In the genomic region with DNA sequence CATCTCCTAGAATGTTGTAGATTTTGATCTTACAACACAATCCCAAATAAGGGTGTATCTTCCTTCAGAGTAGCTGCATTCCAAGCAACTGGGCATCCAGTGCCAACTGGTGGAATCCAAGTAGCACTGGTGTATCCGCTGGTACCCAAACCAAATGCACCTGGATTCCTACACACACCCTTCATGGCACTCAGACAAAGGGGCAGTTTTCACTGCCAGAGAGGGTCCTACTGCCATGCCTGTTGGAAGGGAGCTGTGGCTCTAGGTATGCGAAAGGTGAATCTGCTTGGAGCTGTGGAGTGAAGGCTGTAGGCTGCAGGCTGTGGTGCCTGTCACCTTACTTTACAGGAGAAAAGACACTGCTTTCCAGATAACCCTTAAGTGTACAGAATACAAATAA, we compare ENCODE assay signal across 2 cellular contexts.
TF ChIP-seq lines count a peak whose summit lies in the region.

No MANE protein-coding gene starts in this region.

TF ChIP-seq in IMR-90, 13 proteins besides CTCF, POLR2A, EP300 and RAD21 (continued from another document):
- TF ChIP-seq, protein P1, sequence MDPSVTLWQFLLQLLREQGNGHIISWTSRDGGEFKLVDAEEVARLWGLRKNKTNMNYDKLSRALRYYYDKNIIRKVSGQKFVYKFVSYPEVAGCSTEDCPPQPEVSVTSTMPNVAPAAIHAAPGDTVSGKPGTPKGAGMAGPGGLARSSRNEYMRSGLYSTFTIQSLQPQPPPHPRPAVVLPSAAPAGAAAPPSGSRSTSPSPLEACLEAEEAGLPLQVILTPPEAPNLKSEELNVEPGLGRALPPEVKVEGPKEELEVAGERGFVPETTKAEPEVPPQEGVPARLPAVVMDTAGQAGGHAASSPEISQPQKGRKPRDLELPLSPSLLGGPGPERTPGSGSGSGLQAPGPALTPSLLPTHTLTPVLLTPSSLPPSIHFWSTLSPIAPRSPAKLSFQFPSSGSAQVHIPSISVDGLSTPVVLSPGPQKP (IDR thresholded peaks at IDR 0.05; ENCODE audit: borderline replicate concordance, low read depth, low read length), result no peak
- TF ChIP-seq CHD1 (IDR thresholded peaks at IDR 0.05; ENCODE audit: low read depth, low read length), result no peak
- TF ChIP-seq, protein P2, sequence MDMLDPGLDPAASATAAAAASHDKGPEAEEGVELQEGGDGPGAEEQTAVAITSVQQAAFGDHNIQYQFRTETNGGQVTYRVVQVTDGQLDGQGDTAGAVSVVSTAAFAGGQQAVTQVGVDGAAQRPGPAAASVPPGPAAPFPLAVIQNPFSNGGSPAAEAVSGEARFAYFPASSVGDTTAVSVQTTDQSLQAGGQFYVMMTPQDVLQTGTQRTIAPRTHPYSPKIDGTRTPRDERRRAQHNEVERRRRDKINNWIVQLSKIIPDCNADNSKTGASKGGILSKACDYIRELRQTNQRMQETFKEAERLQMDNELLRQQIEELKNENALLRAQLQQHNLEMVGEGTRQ (IDR thresholded peaks at IDR 0.05; ENCODE audit: low read depth, low read length), result no peak
- TF ChIP-seq RFX5 (IDR thresholded peaks at IDR 0.05; ENCODE audit: low read depth, low read length), result no peak
- no peak for TF ChIP-seq NFE2L2 (IDR thresholded peaks at IDR 0.05; ENCODE audit: low read depth, low read length)

TF ChIP-seq in WTC11, 78 proteins besides CTCF, POLR2A, EP300 and RAD21:
- TF ChIP-seq, protein P3, sequence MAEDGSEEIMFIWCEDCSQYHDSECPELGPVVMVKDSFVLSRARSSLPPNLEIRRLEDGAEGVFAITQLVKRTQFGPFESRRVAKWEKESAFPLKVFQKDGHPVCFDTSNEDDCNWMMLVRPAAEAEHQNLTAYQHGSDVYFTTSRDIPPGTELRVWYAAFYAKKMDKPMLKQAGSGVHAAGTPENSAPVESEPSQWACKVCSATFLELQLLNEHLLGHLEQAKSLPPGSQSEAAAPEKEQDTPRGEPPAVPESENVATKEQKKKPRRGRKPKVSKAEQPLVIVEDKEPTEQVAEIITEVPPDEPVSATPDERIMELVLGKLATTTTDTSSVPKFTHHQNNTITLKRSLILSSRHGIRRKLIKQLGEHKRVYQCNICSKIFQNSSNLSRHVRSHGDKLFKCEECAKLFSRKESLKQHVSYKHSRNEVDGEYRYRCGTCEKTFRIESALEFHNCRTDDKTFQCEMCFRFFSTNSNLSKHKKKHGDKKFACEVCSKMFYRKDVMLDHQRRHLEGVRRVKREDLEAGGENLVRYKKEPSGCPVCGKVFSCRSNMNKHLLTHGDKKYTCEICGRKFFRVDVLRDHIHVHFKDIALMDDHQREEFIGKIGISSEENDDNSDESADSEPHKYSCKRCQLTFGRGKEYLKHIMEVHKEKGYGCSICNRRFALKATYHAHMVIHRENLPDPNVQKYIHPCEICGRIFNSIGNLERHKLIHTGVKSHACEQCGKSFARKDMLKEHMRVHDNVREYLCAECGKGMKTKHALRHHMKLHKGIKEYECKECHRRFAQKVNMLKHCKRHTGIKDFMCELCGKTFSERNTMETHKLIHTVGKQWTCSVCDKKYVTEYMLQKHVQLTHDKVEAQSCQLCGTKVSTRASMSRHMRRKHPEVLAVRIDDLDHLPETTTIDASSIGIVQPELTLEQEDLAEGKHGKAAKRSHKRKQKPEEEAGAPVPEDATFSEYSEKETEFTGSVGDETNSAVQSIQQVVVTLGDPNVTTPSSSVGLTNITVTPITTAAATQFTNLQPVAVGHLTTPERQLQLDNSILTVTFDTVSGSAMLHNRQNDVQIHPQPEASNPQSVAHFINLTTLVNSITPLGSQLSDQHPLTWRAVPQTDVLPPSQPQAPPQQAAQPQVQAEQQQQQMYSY (CRISPR knock-in tag; IDR thresholded peaks at IDR 0.05), result no peak
- TF ChIP-seq ATF1 (CRISPR knock-in tag; IDR thresholded peaks at IDR 0.05), result no peak
- TF ChIP-seq, protein P4, sequence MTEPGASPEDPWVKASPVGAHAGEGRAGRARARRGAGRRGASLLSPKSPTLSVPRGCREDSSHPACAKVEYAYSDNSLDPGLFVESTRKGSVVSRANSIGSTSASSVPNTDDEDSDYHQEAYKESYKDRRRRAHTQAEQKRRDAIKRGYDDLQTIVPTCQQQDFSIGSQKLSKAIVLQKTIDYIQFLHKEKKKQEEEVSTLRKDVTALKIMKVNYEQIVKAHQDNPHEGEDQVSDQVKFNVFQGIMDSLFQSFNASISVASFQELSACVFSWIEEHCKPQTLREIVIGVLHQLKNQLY (CRISPR knock-in tag; IDR thresholded peaks at IDR 0.05), result no peak
- TF ChIP-seq, protein P5, sequence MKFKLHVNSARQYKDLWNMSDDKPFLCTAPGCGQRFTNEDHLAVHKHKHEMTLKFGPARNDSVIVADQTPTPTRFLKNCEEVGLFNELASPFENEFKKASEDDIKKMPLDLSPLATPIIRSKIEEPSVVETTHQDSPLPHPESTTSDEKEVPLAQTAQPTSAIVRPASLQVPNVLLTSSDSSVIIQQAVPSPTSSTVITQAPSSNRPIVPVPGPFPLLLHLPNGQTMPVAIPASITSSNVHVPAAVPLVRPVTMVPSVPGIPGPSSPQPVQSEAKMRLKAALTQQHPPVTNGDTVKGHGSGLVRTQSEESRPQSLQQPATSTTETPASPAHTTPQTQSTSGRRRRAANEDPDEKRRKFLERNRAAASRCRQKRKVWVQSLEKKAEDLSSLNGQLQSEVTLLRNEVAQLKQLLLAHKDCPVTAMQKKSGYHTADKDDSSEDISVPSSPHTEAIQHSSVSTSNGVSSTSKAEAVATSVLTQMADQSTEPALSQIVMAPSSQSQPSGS (CRISPR knock-in tag; IDR thresholded peaks at IDR 0.05; ENCODE audit: borderline replicate concordance, low read depth), result no peak
